Comparison of ENCODE assay signal across 1 cellular context in genomic region chr2:20411361-20411894, GRCh38.
TF ChIP-seq lines count a peak whose summit lies in the region.

No MANE protein-coding gene starts in this region.

TF ChIP-seq in HEK293, 187 proteins besides CTCF, POLR2A, EP300 and RAD21 (continued from another document):
- TF ChIP-seq ZSCAN18 (tag by site-specific recombination; IDR thresholded peaks at IDR 0.05) (no peak), ZBTB48 (tag by site-specific recombination; IDR thresholded peaks at IDR 0.05) (no peak), ZNF558 (tag by site-specific recombination; IDR thresholded peaks at IDR 0.05) (no peak), ZNF146 (tag by site-specific recombination; IDR thresholded peaks at IDR 0.05) (peak; percentile 68), ZNF211 (tag by site-specific recombination; IDR thresholded peaks at IDR 0.05; ENCODE audit: low read depth) (no peak), ZNF248 (tag by site-specific recombination; IDR thresholded peaks at IDR 0.05) (no peak), ZNF2 (tag by site-specific recombination; IDR thresholded peaks at IDR 0.05) (0 out of 2 replicates have a peak, but pooled peaks have one; percentile 18), BCL6B (tag by site-specific recombination; IDR thresholded peaks at IDR 0.05) (no peak), ZNF341 (tag by site-specific recombination; IDR thresholded peaks at IDR 0.05; ENCODE audit: low read depth) (peak; percentile 43; the same call in 1 of the 2 replicates), OSR2 (tag by site-specific recombination; IDR thresholded peaks at IDR 0.05) (no peak), IKZF3 (tag by site-specific recombination; IDR thresholded peaks at IDR 0.05) (no peak), ZSCAN16 (tag by site-specific recombination; IDR thresholded peaks at IDR 0.05) (no peak), ZNF560 (tag by site-specific recombination; IDR thresholded peaks at IDR 0.05; ENCODE audit: borderline replicate concordance) (no peak), ZNF704 (tag by site-specific recombination; IDR thresholded peaks at IDR 0.05) (no peak), ZNF48 (tag by site-specific recombination; IDR thresholded peaks at IDR 0.05) (no peak), ZNF18 (tag by site-specific recombination; IDR thresholded peaks at IDR 0.05) (no peak), KLF1 (tag by site-specific recombination; IDR thresholded peaks at IDR 0.05) (no peak), HOXD13 (CRISPR knock-in tag; IDR thresholded peaks at IDR 0.05; ENCODE audit: borderline replicate concordance) (no peak), ZSCAN30 (tag by site-specific recombination; IDR thresholded peaks at IDR 0.05) (no peak), SP2 (tag by site-specific recombination; IDR thresholded peaks at IDR 0.05) (no peak), ZNF449 (tag by site-specific recombination; IDR thresholded peaks at IDR 0.05) (no peak), ZNF548 (tag by site-specific recombination; IDR thresholded peaks at IDR 0.05) (no peak), ZFP3 (tag by site-specific recombination; IDR thresholded peaks at IDR 0.05; ENCODE audit: low read depth) (no peak), ZNF423 (tag by site-specific recombination; IDR thresholded peaks at IDR 0.05) (no peak), ZNF830 (tag by site-specific recombination; IDR thresholded peaks at IDR 0.05; ENCODE audit: low read depth) (no peak), ZNF239 (tag by site-specific recombination; IDR thresholded peaks at IDR 0.05) (no peak), ZNF518A (tag by site-specific recombination; conservative IDR thresholded peaks at IDR 0.05; ENCODE audit: low read depth) (no peak), ZBTB7A (tag by site-specific recombination; IDR thresholded peaks at IDR 0.05; ENCODE audit: low read depth) (no peak), TRIM28 (IDR thresholded peaks at IDR 0.05; ENCODE audit: borderline replicate concordance, low read length) (peak; percentile 69; the same call in 1 of the 2 replicates), ZSCAN23 (tag by site-specific recombination; IDR thresholded peaks at IDR 0.05) (no peak), ATF2 (tag by site-specific recombination; IDR thresholded peaks at IDR 0.05; ENCODE audit: low read depth) (no peak), ZNF837 (tag by site-specific recombination; IDR thresholded peaks at IDR 0.05) (no peak)
